ENCODE assay signal across 9 cellular contexts in genomic region chr6:139531148-139531547, GRCh38.
DNase-seq lines count a peak whose midpoint lies in the region; ATAC-seq and TF ChIP-seq lines count a peak whose summit lies in the region.
"Had no signal": no experiment of that assay in that cellular context is flagged by ENCODE, and none has a peak within 500 bp of the region (broad histone marks: within the 10 kb centered on the region; RNA-seq: fewer than 3 reads in every experiment).

No MANE protein-coding gene starts in this region.

- H3K4me3 ChIP-seq in mammary epithelial cell (replicated peaks in 1 of 3; ENCODE audit: insufficient read depth in 1 of 3, low read depth in 2 of 3, low read length in 3 of 3) (no peak overlapping the region), urinary bladder (ENCODE audit: low read depth, low read length) (no peak overlapping the region)

- H3K4me3 Mint-ChIP-seq in MCF 10A (ENCODE audit: unreplicated experiment): no peak overlapping the region
- H3K4me3 Mint-ChIP-seq in HFFc6: no peak overlapping the region

- BruUV-seq in MCF 10A (replicated peaks; lab: Mats Ljungman, UMichigan) (no TSS peak), mammary epithelial cell (replicated peaks; lab: Mats Ljungman, UMichigan) (no TSS peak)

- no peak overlapping the region for H3K4me2 ChIP-seq in mammary epithelial cell (ENCODE audit: insufficient read depth, low read depth, low read length)

- peak; percentile 36 for ATAC-seq in foreskin keratinocyte

- no peaks in the 10 kb centered on the region for H3K9me3 ChIP-seq in mammary epithelial cell (replicated peaks; ENCODE audit: insufficient read depth, low read length)

- H3K4me1 Mint-ChIP-seq in MCF 10A (ENCODE audit: insufficient read depth, unreplicated experiment): peaks cover 26% of the 10 kb centered on the region
- peaks cover 42% of the 10 kb centered on the region for H3K4me1 Mint-ChIP-seq in HFFc6 (ENCODE audit: low read depth)

- H3K27me3 Mint-ChIP-seq in MCF 10A (ENCODE audit: insufficient read depth, unreplicated experiment): no peaks in the 10 kb centered on the region
- peaks cover 1% of the 10 kb centered on the region; the same call in 1 of the 2 replicates for H3K27me3 Mint-ChIP-seq in HFFc6 (ENCODE audit: insufficient read depth)

- no peak overlapping the region for H2AFZ ChIP-seq in mammary epithelial cell (ENCODE audit: low read depth, low read length)

- H3K9me3 Mint-ChIP-seq in MCF 10A (ENCODE audit: unreplicated experiment) (peaks cover 6% of the 10 kb centered on the region), HFFc6 (no peaks in the 10 kb centered on the region)

- H3K27ac Mint-ChIP-seq in MCF 10A (ENCODE audit: low read depth, unreplicated experiment) (no peak overlapping the region), HFFc6 (no peak overlapping the region; the same call in 1 of the 2 replicates)

- over 99% methylated on average over 6 of the region's 6 CpGs for WGBS in mammary epithelial cell (ENCODE audit: low coverage, missing lambda C conversion rate)
- 84% methylated on average over 6 of the region's 6 CpGs for WGBS in urinary bladder

- no peak overlapping the region for H3K27ac ChIP-seq in mammary epithelial cell (ENCODE audit: insufficient read depth, low read depth, low read length)
- no peak overlapping the region for H3K27ac ChIP-seq in foreskin keratinocyte
- H3K27ac ChIP-seq in urinary bladder (ENCODE audit: low read depth): peak overlapping the region; percentile 10
- H3K27ac ChIP-seq: WERI-Rb-1 had no signal

- DNase-seq in MCF 10A (ENCODE audit: unreplicated experiment): peak; percentile 24
- no peak for DNase-seq in mammary epithelial cell
- DNase-seq in activated CD4-positive, alpha-beta T cell treated with anti-CD3 and anti-CD28 coated beads for 4 hours: peak; percentile 26 to 33
- DNase-seq in foreskin keratinocyte: peak in 1 of 2 donors; percentile 25
- no peak for DNase-seq in HFFc6
- DNase-seq in DMS114 treated with DMSO at 0.1 percent for 48 hours (lab: John Stamatoyannopoulos, UW; ENCODE audit: unreplicated experiment): no peak
- no peak for DNase-seq in middle frontal gyrus (ENCODE audit: extremely low spot score, low spot score)
- DNase-seq: WERI-Rb-1 had no signal

- CTCF ChIA-PET in MCF 10A (lab: Yijun Ruan, JAX) (no interaction called here), mammary epithelial cell (lab: Charles Lee; ENCODE audit: low non-redundant PET) (no interaction called here)

- intact Hi-C loops in MCF 10A (cut with micrococcal nuclease) (loop anchor here (5.0 kb wide), 1 partner anchor 154 kb away; no protein-coding TSS in a partner anchor), mammary epithelial cell (cut with micrococcal nuclease) (no loop called here)

- dilution Hi-C loops in mammary epithelial cell (cut with HindIII; ENCODE audit: low sequenced_read_pairs): no loop called here

- H3K4me1 ChIP-seq in mammary epithelial cell (ENCODE audit: insufficient read depth, low read length): peaks cover 9% of the 10 kb centered on the region
- H3K4me1 ChIP-seq in foreskin keratinocyte: peaks cover 8% of the 10 kb centered on the region
- H3K4me1 ChIP-seq in urinary bladder (ENCODE audit: insufficient read depth): peaks cover 1% of the 10 kb centered on the region

- H3K27me3 ChIP-seq in mammary epithelial cell (ENCODE audit: insufficient read depth, low read length) (no peaks in the 10 kb centered on the region), foreskin keratinocyte (no peaks in the 10 kb centered on the region)

- H3K79me2 ChIP-seq in mammary epithelial cell (ENCODE audit: insufficient read depth, low read length): no peaks in the 10 kb centered on the region

- no peaks in the 10 kb centered on the region for H3K36me3 ChIP-seq in mammary epithelial cell (ENCODE audit: insufficient read depth, low read length)
- no peaks in the 10 kb centered on the region for H3K36me3 ChIP-seq in urinary bladder (ENCODE audit: insufficient read depth)
- H3K36me3 ChIP-seq: WERI-Rb-1 had no signal

- in situ Hi-C loops in mammary epithelial cell (cut with MboI; ENCODE audit: low sequenced_read_pairs in 2 of 2): no loop called here

- POLR2A ChIA-PET in MCF 10A (lab: Yijun Ruan, JAX): interaction anchor here (0.6 to 1.6 kb wide), 7 partner anchors 10 to 654 kb away, joined by 3 to 15 read pairs (median 3); partner anchors contain the start of gene CITED2

- H3K9ac ChIP-seq in mammary epithelial cell (ENCODE audit: insufficient read depth, low read length): no peak overlapping the region

- no peaks in the 10 kb centered on the region for H4K20me1 ChIP-seq in mammary epithelial cell (ENCODE audit: insufficient read depth, low read length)

- TF ChIP-seq CTCF in MCF 10A (IDR thresholded peaks at IDR 0.05; ENCODE audit: unreplicated experiment) (no peak), mammary epithelial cell (conservative IDR thresholded peaks at IDR 0.05 in 1 of 2, IDR thresholded peaks at IDR 0.05 in 1 of 2; ENCODE audit: extremely low read depth in 1 of 2, insufficient read depth in 1 of 2, low read depth in 1 of 2, low read length in 2 of 2) (no peak), foreskin keratinocyte (conservative IDR thresholded peaks at IDR 0.05) (no peak), HFFc6 (IDR thresholded peaks at IDR 0.05) (no peak)

- H3K36me3 Mint-ChIP-seq in MCF 10A (ENCODE audit: insufficient read depth, unreplicated experiment) (no peaks in the 10 kb centered on the region), HFFc6 (ENCODE audit: low read depth) (peaks cover 5% of the 10 kb centered on the region; the same call in 1 of the 2 replicates)

Comparison
In these comparisons a context has a peak if more than half of its experiments do, and no peak if none do; other contexts are left out.
1. DNase-seq: peak in MCF 10A (single experiment) and activated CD4-positive, alpha-beta T cell treated with anti-CD3 and anti-CD28 coated beads for 4 hours (2 of 2); none in mammary epithelial cell (single experiment), HFFc6 (single experiment), DMS114 treated with DMSO at 0.1 percent for 48 hours (single experiment) and middle frontal gyrus (single experiment).